ENCODE assay signal across 9 cellular contexts in genomic region chr4:164937576-164938270, GRCh38. TPM values are rescaled to one million over a fixed set of nuclear protein-coding genes. Genes with fewer than 3 reads are reported as not detected.
DNase-seq lines count a peak whose midpoint lies in the region; ATAC-seq lines count a peak whose summit lies in the region.
"Had no signal": no experiment of that assay in that cellular context is flagged by ENCODE, and none has a peak within 500 bp of the region (broad histone marks: within the 10 kb centered on the region; RNA-seq: fewer than 3 reads in every experiment).

No MANE protein-coding gene starts in this region.

- DNase-seq in RPMI7951 (ENCODE audit: low read depth) (peak; percentile 26), mucosa of gallbladder (ENCODE audit: low spot score) (peak; percentile 26), hepatic stellate cell (ENCODE audit: low spot score) (no peak), NCI-H128 (lab: John Stamatoyannopoulos, UW; ENCODE audit: unreplicated experiment) (no peak)
- no peak for DNase-seq in activated CD8-positive, alpha-beta memory T cell treated with anti-CD3 and anti-CD28 coated beads, Interleukin-2, amount 50 U/mL, for 48 hours
- DNase-seq in effector CD4-positive, alpha-beta T cell = no peak

- ATAC-seq in GM18870 (IDR thresholded peaks at IDR 0.05; ENCODE audit: unreplicated experiment) = peak; percentile 37
- peak; percentile 52 for ATAC-seq in HG02798 (IDR thresholded peaks at IDR 0.05; ENCODE audit: poor library complexity, unreplicated experiment)

RNA-seq across cellular contexts. Expression of gene TRIM61, which starts 39.7 kb away (rescaled TPM):
- 0.20 TPM in 1 of 2 replicates, not detected in the other for total RNA-seq in RPMI7951 (2014; rRNA removed; shearing (Covaris generic))
- 2.8 TPM for total RNA-seq in mucosa of gallbladder
- total RNA-seq: lower leg skin had no signal

Comparison
In these comparisons a context has a peak if more than half of its experiments do, and no peak if none do; other contexts are left out.
1. DNase-seq: peak in RPMI7951 (single experiment) and mucosa of gallbladder (single experiment); none in activated CD8-positive, alpha-beta memory T cell treated with anti-CD3 and anti-CD28 coated beads, Interleukin-2, amount 50 U/mL, for 48 hours (single experiment), hepatic stellate cell (single experiment), effector CD4-positive, alpha-beta T cell (single experiment) and NCI-H128 (single experiment).